In genomic region chr11:118079507-118079906, GRCh38 we compare ENCODE assay signal across 1 cellular context.
A peak's percentile ranks its signal among the peaks of the same experiment; 100 is the strongest.
TF ChIP-seq lines count a peak whose summit lies in the region.

No MANE protein-coding gene starts in this region.

TF ChIP-seq in HepG2, 621 proteins besides CTCF, POLR2A, EP300 and RAD21:
- peak; percentile 75; the same call in 1 of the 2 replicates for TF ChIP-seq HNRNPL (IDR thresholded peaks at IDR 0.05; ENCODE audit: low read depth, low read length)
- TF ChIP-seq ZKSCAN5 (CRISPR knock-in tag; IDR thresholded peaks at IDR 0.05) = no peak
